In the genomic region with DNA sequence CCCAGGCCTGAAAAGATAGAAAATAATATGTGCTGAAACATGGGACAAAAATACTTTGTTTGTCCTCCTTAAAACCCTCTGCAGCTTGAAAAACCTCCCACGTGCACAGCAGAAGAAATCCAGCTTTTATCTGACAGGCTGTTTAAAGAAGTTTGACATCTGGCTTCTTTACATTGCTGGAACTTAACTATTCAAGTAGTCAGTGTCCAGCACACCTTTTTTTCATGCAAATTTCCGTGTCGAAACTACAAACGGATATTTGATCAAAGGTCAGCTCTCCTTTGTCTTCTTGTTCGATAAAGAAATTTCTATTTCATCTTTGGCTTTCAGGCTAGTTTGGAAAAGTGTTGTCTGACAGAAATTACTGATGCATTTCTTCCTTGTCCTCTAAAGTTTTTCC, we compare ENCODE assay signal across 19 cellular contexts.
DNase-seq lines count a peak whose midpoint lies in the region; ATAC-seq and TF ChIP-seq lines count a peak whose summit lies in the region.
"Had no signal": no experiment of that assay in that cellular context is flagged by ENCODE, and none has a peak within 500 bp of the region (broad histone marks: within the 10 kb centered on the region; RNA-seq: fewer than 3 reads in every experiment).

No MANE protein-coding gene starts in this region.

- H3F3A ChIP-seq in MM.1S (ENCODE audit: insufficient read depth, low read length) (no peaks in the 10 kb centered on the region), neural progenitor cell (ENCODE audit: low read depth) (peaks cover 23% of the 10 kb centered on the region)

- POLR2A ChIA-PET in activated CD4-positive, alpha-beta T cell treated with anti-CD3 and anti-CD28 coated beads for 36 hours (lab: Charles Lee), result interaction anchor here (0.6 kb wide), 1 partner anchor 111 kb away, joined by 3 read pairs; no protein-coding TSS in a partner anchor

- H3K27ac Mint-ChIP-seq in neural progenitor cell, result peak overlapping the region; percentile 87
- no peak overlapping the region for H3K27ac Mint-ChIP-seq in activated CD4-positive, alpha-beta T cell treated with anti-CD3 and anti-CD28 coated beads for 36 hours
- H3K27ac Mint-ChIP-seq: B cell, CD14-positive monocyte had no signal

- H3K4me2 ChIP-seq in MM.1S (ENCODE audit: low read depth, low read length) (peak overlapping the region; percentile 11; the same call in 1 of the 2 replicates), hepatocyte (peak overlapping the region; percentile 62), neural progenitor cell (peak overlapping the region; percentile 51)
- H3K4me2 ChIP-seq: A549 had no signal

- in situ Hi-C loops in KBM-7 (cut with MboI; ENCODE audit: low pct_unique_long_range_greater_than_20kb, low sequenced_read_pairs), result no loop called here

- H3K36me3 ChIP-seq in MM.1S (replicated peaks; ENCODE audit: insufficient read depth, low read length) (no peaks in the 10 kb centered on the region), hepatocyte (replicated peaks; ENCODE audit: insufficient read depth, low read depth) (no peaks in the 10 kb centered on the region), neural progenitor cell (no peaks in the 10 kb centered on the region)

- intact Hi-C loops in activated CD4-positive, alpha-beta T cell treated with anti-CD3 and anti-CD28 coated beads for 36 hours (cut with DNase I, micrococcal nuclease), result no loop called here

- peak overlapping the region; percentile 7 for H3K4me3 Mint-ChIP-seq in neural progenitor cell
- H3K4me3 Mint-ChIP-seq in activated CD4-positive, alpha-beta T cell treated with anti-CD3 and anti-CD28 coated beads for 36 hours, result no peak overlapping the region
- H3K4me3 Mint-ChIP-seq: B cell, CD14-positive monocyte had no signal

- H3K9me3 ChIP-seq in MM.1S (replicated peaks; ENCODE audit: insufficient read depth, low read length), result no peaks in the 10 kb centered on the region
- H3K9me3 ChIP-seq in hepatocyte (ENCODE audit: low read depth), result no peaks in the 10 kb centered on the region
- no peaks in the 10 kb centered on the region for H3K9me3 ChIP-seq in neural progenitor cell (ENCODE audit: low read depth)
- H3K9me3 ChIP-seq: A549 had no signal

- H3K4me1 Mint-ChIP-seq in neural progenitor cell, result peaks cover 64% of the 10 kb centered on the region
- no peaks in the 10 kb centered on the region for H3K4me1 Mint-ChIP-seq in activated CD4-positive, alpha-beta T cell treated with anti-CD3 and anti-CD28 coated beads for 36 hours
- H3K4me1 Mint-ChIP-seq: B cell, CD14-positive monocyte had no signal

- CTCF ChIA-PET in activated CD4-positive, alpha-beta T cell treated with anti-CD3 and anti-CD28 coated beads for 36 hours (lab: Charles Lee), result interaction anchor here (0.7 to 1.7 kb wide), 2 partner anchors 41 to 183 kb away, joined by 3 to 4 read pairs; no protein-coding TSS in a partner anchor

- no peaks in the 10 kb centered on the region for H3K79me2 ChIP-seq in MM.1S (ENCODE audit: low read length)
- H3K79me2 ChIP-seq in hepatocyte, result no peaks in the 10 kb centered on the region
- H3K79me2 ChIP-seq in neural progenitor cell (ENCODE audit: low read depth), result no peaks in the 10 kb centered on the region

- H3K4me1 ChIP-seq in MM.1S (ENCODE audit: low read length), result peaks cover 28% of the 10 kb centered on the region
- peaks cover 8% of the 10 kb centered on the region for H3K4me1 ChIP-seq in hepatocyte (ENCODE audit: insufficient read depth)
- peaks cover 60% of the 10 kb centered on the region for H3K4me1 ChIP-seq in neural progenitor cell
- H3K4me1 ChIP-seq: A549 had no signal

- DNase-seq in MM.1S (peak; percentile 36), hepatocyte (ENCODE audit: low spot score) (peak; percentile 22), neural progenitor cell (ENCODE audit: low spot score) (no peak), KBM-7 (no peak), glomerular visceral epithelial cell (ENCODE audit: extremely low spot score) (no peak)
- no peak for DNase-seq in stimulated activated CD4-positive, alpha-beta T cell treated with anti-CD3 and anti-CD28 coated beads, Interleukin-4, amount 100 ng/mL, for 4 hours
- DNase-seq in activated CD4-positive, alpha-beta T cell treated with anti-CD3 and anti-CD28 coated beads for 36 hours, result no peak
- DNase-seq: DMS53, GDM1, NCI-H1092 treated with DMSO at 0.1 percent for 48 hours, NCI-H1436 treated with DMSO at 0.1 percent for 48 hours, NCI-H1930, NCI-H2227 treated with DMSO at 0.1 percent for 48 hours, NCI-H510A, OCI-M1, Right ventricle myocardium superior had no signal

- no peaks in the 10 kb centered on the region for H3K27me3 ChIP-seq in MM.1S (replicated peaks; ENCODE audit: insufficient read depth, low read length)
- no peaks in the 10 kb centered on the region for H3K27me3 ChIP-seq in hepatocyte
- no peaks in the 10 kb centered on the region for H3K27me3 ChIP-seq in neural progenitor cell

- ATAC-seq in activated CD4-positive, alpha-beta T cell treated with anti-CD3 and anti-CD28 coated beads for 36 hours, result no peak
- ATAC-seq: A549 had no signal

- H4K20me1 ChIP-seq in MM.1S (ENCODE audit: insufficient read depth, low read length) (no peaks in the 10 kb centered on the region), hepatocyte (ENCODE audit: insufficient read depth, poor library complexity, severe bottlenecking) (no peaks in the 10 kb centered on the region), neural progenitor cell (ENCODE audit: low read depth) (no peaks in the 10 kb centered on the region)

- no peaks in the 10 kb centered on the region for H3K9me3 Mint-ChIP-seq in neural progenitor cell
- H3K9me3 Mint-ChIP-seq in activated CD4-positive, alpha-beta T cell treated with anti-CD3 and anti-CD28 coated beads for 36 hours (ENCODE audit: low read depth), result no peaks in the 10 kb centered on the region
- H3K9me3 Mint-ChIP-seq: CD14-positive monocyte had no signal

- H3K27me3 Mint-ChIP-seq in neural progenitor cell (ENCODE audit: insufficient read depth, low read depth), result peaks cover 2% of the 10 kb centered on the region
- H3K27me3 Mint-ChIP-seq in activated CD4-positive, alpha-beta T cell treated with anti-CD3 and anti-CD28 coated beads for 36 hours, result peaks cover 8% of the 10 kb centered on the region

- H3K9ac ChIP-seq in MM.1S (ENCODE audit: low read length) (no peak overlapping the region), neural progenitor cell (no peak overlapping the region)

- TF ChIP-seq CTCF in MM.1S (IDR thresholded peaks at IDR 0.05; ENCODE audit: low read length) (no peak), hepatocyte (IDR thresholded peaks at IDR 0.05; ENCODE audit: poor library complexity) (no peak), neural progenitor cell (IDR thresholded peaks at IDR 0.05) (no peak)

- H3K9me2 ChIP-seq in MM.1S (replicated peaks; ENCODE audit: insufficient read depth, low read length), result no peaks in the 10 kb centered on the region
- no peaks in the 10 kb centered on the region for H3K9me2 ChIP-seq in hepatocyte (replicated peaks; ENCODE audit: insufficient read depth)

- H3K4me3 ChIP-seq in MM.1S (ENCODE audit: low read length), result no peak overlapping the region
- no peak overlapping the region for H3K4me3 ChIP-seq in hepatocyte
- no peak overlapping the region for H3K4me3 ChIP-seq in neural progenitor cell
- H3K4me3 ChIP-seq: A549 had no signal

- 16% methylated on average over 5 of the region's 5 CpGs for WGBS in hepatocyte (ENCODE audit: low lambda C conversion rate, missing lambda C conversion rate)

- H2AFZ ChIP-seq in MM.1S (ENCODE audit: low read length) (no peak overlapping the region), hepatocyte (no peak overlapping the region), neural progenitor cell (replicated peaks) (no peak overlapping the region)

- H3K27ac ChIP-seq in MM.1S (ENCODE audit: low read length) (no peak overlapping the region), hepatocyte (peak overlapping the region; percentile 56), neural progenitor cell (no peak overlapping the region)
- H3K27ac ChIP-seq: A549 had no signal

- H3K36me3 Mint-ChIP-seq in neural progenitor cell, result no peaks in the 10 kb centered on the region
- no peaks in the 10 kb centered on the region for H3K36me3 Mint-ChIP-seq in activated CD4-positive, alpha-beta T cell treated with anti-CD3 and anti-CD28 coated beads for 36 hours (ENCODE audit: low read depth)
- H3K36me3 Mint-ChIP-seq: CD14-positive monocyte had no signal

Comparison
In these comparisons a context has a peak if more than half of its experiments do, and no peak if none do; other contexts are left out.
1. DNase-seq: peak in MM.1S (single experiment) and hepatocyte (single experiment); none in neural progenitor cell (single experiment), KBM-7 (single experiment), stimulated activated CD4-positive, alpha-beta T cell treated with anti-CD3 and anti-CD28 coated beads, Interleukin-4, amount 100 ng/mL, for 4 hours (0 of 2), activated CD4-positive, alpha-beta T cell treated with anti-CD3 and anti-CD28 coated beads for 36 hours (single experiment) and glomerular visceral epithelial cell (single experiment).
2. H3K4me2 ChIP-seq: peak in every context shown above with its lines; median percentile 62 in hepatocyte; 51 in neural progenitor cell; 11 in MM.1S.